13 cellular contexts compared by ENCODE assay signal in the genomic region with DNA sequence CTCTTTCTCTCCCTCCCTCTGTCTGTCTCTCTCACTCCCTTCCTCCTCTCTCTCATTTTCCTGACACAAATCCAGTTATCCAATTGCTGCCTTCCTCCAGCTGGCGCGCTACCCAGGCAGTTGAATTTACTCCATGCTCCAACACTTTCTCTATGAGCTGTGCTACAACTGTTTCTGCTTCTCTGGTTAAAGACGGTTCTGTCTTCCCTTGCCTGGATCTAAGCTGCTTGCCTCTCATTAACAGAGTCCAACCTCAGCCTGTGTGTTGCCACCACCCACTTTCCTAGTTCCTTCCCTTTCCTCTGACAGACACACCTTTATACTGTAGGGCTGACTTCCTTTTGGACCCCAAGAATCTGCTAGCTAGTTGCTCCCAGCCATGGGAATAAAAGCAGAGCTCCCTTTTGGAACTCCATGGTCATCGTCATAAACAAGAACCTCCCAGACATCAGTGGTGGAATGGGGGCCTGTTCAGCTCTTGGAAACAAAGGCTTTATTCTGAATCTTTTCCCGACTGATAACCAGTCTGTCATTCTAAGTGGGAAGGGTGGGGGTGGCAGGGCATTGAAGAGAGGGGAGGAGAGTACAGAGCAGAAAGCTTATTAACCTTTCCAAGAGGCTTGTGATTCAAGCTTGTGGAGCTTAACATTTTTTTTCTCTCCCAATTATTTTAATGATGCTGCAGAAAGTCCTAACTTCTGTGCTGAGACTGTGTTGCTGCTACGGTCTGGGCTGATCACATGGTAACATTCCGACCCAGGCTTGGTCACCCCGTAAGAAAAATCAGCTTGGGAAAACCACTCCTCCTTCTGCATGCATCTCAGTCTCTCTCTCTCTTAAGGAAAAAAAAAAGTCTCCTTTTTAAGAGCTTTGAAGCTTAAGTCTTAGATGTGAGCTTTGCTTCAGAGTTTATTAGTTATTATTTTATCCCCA. TPM values are rescaled to one million over a fixed set of nuclear protein-coding genes. Genes with fewer than 3 reads are reported as not detected.
A peak's percentile ranks its signal among the peaks of the same experiment; 100 is the strongest.
DNase-seq lines count a peak whose midpoint lies in the region; ATAC-seq and TF ChIP-seq lines count a peak whose summit lies in the region.
"Had no signal": no experiment of that assay in that cellular context is flagged by ENCODE, and none has a peak within 500 bp of the region (broad histone marks: within the 10 kb centered on the region; RNA-seq: fewer than 3 reads in every experiment).

No MANE protein-coding gene starts in this region.

- intact Hi-C loops in left ventricle myocardium inferior (cut with micrococcal nuclease) = no loop called here
- intact Hi-C loops in mucosa of descending colon (cut with DNase I, micrococcal nuclease) = no loop called here
- intact Hi-C loops in spleen (cut with DNase I; ENCODE audit: low total_unique reads) = no loop called here

- DNase-seq in astrocyte of the hippocampus (ENCODE audit: low read depth, low spot score) (peak; percentile 50), left ventricle myocardium inferior (peak; percentile 33), mucosa of descending colon (peak in 1 of 3 donors; percentile 21), spleen (no peak), DMS 273 treated with DMSO at 0.1 percent for 48 hours (lab: John Stamatoyannopoulos, UW) (no peak)
- DNase-seq in activated CD4-positive, alpha-beta T cell treated with anti-CD3 and anti-CD28 coated beads, Interleukin-2, amount 50 U/mL, for 4 hours = no peak
- no peak for DNase-seq in activated CD4-positive, alpha-beta T cell treated with anti-CD3 and anti-CD28 coated beads for 1 hour
- DNase-seq: activated CD4-positive, alpha-beta T cell treated with anti-CD3 and anti-CD28 coated beads, Interleukin-2, amount 50 U/mL, for 1 hour; activated gamma-delta T cell; NCI-H2081; T-helper 17 cell had no signal

- no peak for TF ChIP-seq CTCF in left ventricle myocardium inferior (IDR thresholded peaks at IDR 0.05; ENCODE audit: borderline replicate concordance)
- TF ChIP-seq CTCF in mucosa of descending colon (IDR thresholded peaks at IDR 0.05) = no peak
- no peak for TF ChIP-seq CTCF in spleen (IDR thresholded peaks at IDR 0.05 in 8 of 11, conservative IDR thresholded peaks at IDR 0.05 in 3 of 11)

- ATAC-seq in mucosa of descending colon (peak; percentile 86), HG02970 (IDR thresholded peaks at IDR 0.05; ENCODE audit: low FRiP score, unreplicated experiment) (no peak)
- ATAC-seq: T-helper 17 cell had no signal

- H3K27me3 ChIP-seq in left ventricle myocardium inferior (ENCODE audit: low read depth) (no peaks in the 10 kb centered on the region), spleen (replicated peaks in 1 of 7) (no peaks in the 10 kb centered on the region)

- H3K4me3 ChIP-seq in left ventricle myocardium inferior = no peak overlapping the region
- H3K4me3 ChIP-seq in mucosa of descending colon = no peak overlapping the region
- no peak overlapping the region for H3K4me3 ChIP-seq in spleen

- no peak for TF ChIP-seq POLR2A in spleen (IDR thresholded peaks at IDR 0.05)

- H3K36me3 ChIP-seq in left ventricle myocardium inferior (no peaks in the 10 kb centered on the region), mucosa of descending colon (ENCODE audit: low read depth) (no peaks in the 10 kb centered on the region), spleen (no peaks in the 10 kb centered on the region)

- H3K27ac ChIP-seq in left ventricle myocardium inferior (replicated peaks) (peak overlapping the region; percentile 79), spleen (peak overlapping the region in 7 of 8 donors; percentile 23 to 71 (median 52))

- H3K4me1 ChIP-seq in left ventricle myocardium inferior (peaks cover 16% of the 10 kb centered on the region), mucosa of descending colon (ENCODE audit: low read depth) (peaks cover 13% of the 10 kb centered on the region), spleen (peaks cover 0 to 26% (median 2%) of the 10 kb centered on the region in 6 donors)

- peaks cover 5% of the 10 kb centered on the region for H3K9me3 ChIP-seq in left ventricle myocardium inferior (replicated peaks)
- no peaks in the 10 kb centered on the region for H3K9me3 ChIP-seq in mucosa of descending colon
- peaks cover 0 to 9% (median 0%) of the 10 kb centered on the region in 8 donors for H3K9me3 ChIP-seq in spleen

- 67 to 80% (median 79%) methylated on average over 8 of the region's 8 CpGs for WGBS in spleen, 5 donors

RNA-seq across cellular contexts. Expression of gene BMP2, which starts 31.3 kb away (rescaled TPM):
- total RNA-seq in left ventricle myocardium inferior (2.4 TPM), mucosa of descending colon (10 to 100 TPM; 22.5 to 64.5 (median 46.1) TPM), spleen (10 to 100 TPM; 13.9 to 30.1 (median 18.5) TPM)
- polyA plus RNA-seq in spleen = 1 to 10 TPM; 1.7 to 4.8 (median 2.1) TPM
- polyA plus RNA-seq: CD14-positive monocyte had no signal

Comparison
In these comparisons a context has a peak if more than half of its experiments do, and no peak if none do; other contexts are left out.
1. DNase-seq: peak in astrocyte of the hippocampus (single experiment) and left ventricle myocardium inferior (single experiment); none in spleen (single experiment), DMS 273 treated with DMSO at 0.1 percent for 48 hours (single experiment), activated CD4-positive, alpha-beta T cell treated with anti-CD3 and anti-CD28 coated beads, Interleukin-2, amount 50 U/mL, for 4 hours (0 of 2) and activated CD4-positive, alpha-beta T cell treated with anti-CD3 and anti-CD28 coated beads for 1 hour (single experiment).